Comparison of ENCODE assay signal across 9 cellular contexts in genomic region chr19:14089662-14090508, GRCh38. TPM values are rescaled to one million over a fixed set of nuclear protein-coding genes. Genes with fewer than 3 reads are reported as not detected.
DNase-seq lines count a peak whose midpoint lies in the region; ATAC-seq and TF ChIP-seq lines count a peak whose summit lies in the region.
"Had no signal": no experiment of that assay in that cellular context is flagged by ENCODE, and none has a peak within 500 bp of the region (broad histone marks: within the 10 kb centered on the region; RNA-seq: fewer than 3 reads in every experiment).

No MANE protein-coding gene starts in this region.

- H4K20me1 ChIP-seq in GM23248 (ENCODE audit: insufficient read depth) (no peaks in the 10 kb centered on the region), OCI-LY3 (ENCODE audit: insufficient read depth, low read length) (no peaks in the 10 kb centered on the region)

- H3K79me2 ChIP-seq in GM23248 (ENCODE audit: insufficient read depth) = peaks cover 10% of the 10 kb centered on the region
- no peaks in the 10 kb centered on the region for H3K79me2 ChIP-seq in OCI-LY3 (ENCODE audit: low read length)

- peaks cover 0 to 5% of the 10 kb centered on the region in 2 donors for H3K9me3 ChIP-seq in CD4-positive, alpha-beta memory T cell (ENCODE audit: control insufficient read depth in 1 of 2, low read length in 2 of 2)
- H3K9me3 ChIP-seq in GM23248 (ENCODE audit: low read depth) (no peaks in the 10 kb centered on the region), OCI-LY3 (ENCODE audit: insufficient read depth, low read length) (peaks cover 7% of the 10 kb centered on the region; the same call in 1 of the 2 replicates), neutrophil (no peaks in the 10 kb centered on the region)

- H3K4me1 ChIP-seq in CD4-positive, alpha-beta memory T cell (ENCODE audit: insufficient read depth, low read length) = peaks cover 14% of the 10 kb centered on the region
- peaks cover 3% of the 10 kb centered on the region for H3K4me1 ChIP-seq in GM23248 (ENCODE audit: insufficient read depth)
- peaks cover 12% of the 10 kb centered on the region for H3K4me1 ChIP-seq in OCI-LY3 (ENCODE audit: low read length)
- H3K4me1 ChIP-seq in neutrophil (ENCODE audit: control insufficient read depth in 1 of 2, insufficient read depth in 1 of 2, low read depth in 1 of 2, low read length in 1 of 2) = peaks cover 19 to 20% of the 10 kb centered on the region in 2 experiments

- in situ Hi-C loops in GM23248 (cut with MboI) = no loop called here

- no peaks in the 10 kb centered on the region for H3K36me3 ChIP-seq in CD4-positive, alpha-beta memory T cell (ENCODE audit: insufficient read depth, low read length)
- H3K36me3 ChIP-seq in GM23248 (ENCODE audit: low read depth) (0 out of 2 replicates have a peak, but pooled peaks cover 5% of the 10 kb centered on the region), OCI-LY3 (replicated peaks; ENCODE audit: low read depth, low read length) (peaks cover 23% of the 10 kb centered on the region), neutrophil (peaks cover 22% of the 10 kb centered on the region)

- peak; percentile 34 to 57 (median 42) for DNase-seq in CD4-positive, alpha-beta memory T cell
- peak; percentile 83 for DNase-seq in GM23248
- DNase-seq in activated effector memory CD4-positive, alpha-beta T cell treated with Interleukin-2 at 50 U/mL for 16 hours = peak; percentile 43
- DNase-seq in foreskin fibroblast = peak; percentile 66 to 84
- DNase-seq in cortex of kidney (lab: John Stamatoyannopoulos, UW) = no peak

- H3K9me3 Mint-ChIP-seq in CD4-positive, alpha-beta memory T cell = peaks cover 0 to 17% (median 0%) of the 10 kb centered on the region in 8 donors

- peaks cover 16% of the 10 kb centered on the region for H3F3A ChIP-seq in GM23248 (ENCODE audit: insufficient read depth)

- no peaks in the 10 kb centered on the region for H3K27me3 ChIP-seq in CD4-positive, alpha-beta memory T cell (ENCODE audit: insufficient read depth, low read length)
- H3K27me3 ChIP-seq in GM23248 (replicated peaks; ENCODE audit: insufficient read depth) (no peaks in the 10 kb centered on the region), OCI-LY3 (ENCODE audit: low read depth, low read length) (no peaks in the 10 kb centered on the region), neutrophil (peaks cover 6% of the 10 kb centered on the region)

- H3K27me3 Mint-ChIP-seq in CD4-positive, alpha-beta memory T cell = peaks cover 0 to 2% of the 10 kb centered on the region in 2 donors

- H3K4me1 Mint-ChIP-seq in CD4-positive, alpha-beta memory T cell = peaks cover 12 to 27% (median 21%) of the 10 kb centered on the region in 4 donors

- TF ChIP-seq CTCF in OCI-LY3 (IDR thresholded peaks at IDR 0.05; ENCODE audit: low read depth, low read length) (no peak), foreskin fibroblast (IDR thresholded peaks at IDR 0.05; ENCODE audit: low read depth, low read length) (no peak), neutrophil (IDR thresholded peaks at IDR 0.05) (no peak)

- peak overlapping the region; percentile 54 to 92 (median 85) for H3K4me3 Mint-ChIP-seq in CD4-positive, alpha-beta memory T cell

- 0 to 3% methylated on average over 17 to 56 of the region's 142 CpGs for WGBS in GM23248 (ENCODE audit: low coverage in 1 of 2, low lambda C conversion rate in 2 of 2, missing lambda C conversion rate in 2 of 2), 2 experiments

- no peaks in the 10 kb centered on the region for H3K9me2 ChIP-seq in GM23248 (ENCODE audit: insufficient read depth)

- H3K9ac ChIP-seq in GM23248 (peak overlapping the region; percentile 64), OCI-LY3 (ENCODE audit: low read length) (peak overlapping the region; percentile 76)

- H3K4me3 ChIP-seq in CD4-positive, alpha-beta memory T cell (ENCODE audit: low read length in 2 of 2) = no peak overlapping the region
- H3K4me3 ChIP-seq in GM23248 (peak overlapping the region; percentile 84), OCI-LY3 (ENCODE audit: low read length) (peak overlapping the region; percentile 88), foreskin fibroblast (ENCODE audit: low read depth in 1 of 2, low read length in 2 of 2) (peak overlapping the region; percentile 45 to 58), neutrophil (ENCODE audit: low read depth in 1 of 2, low read length in 1 of 2) (peak overlapping the region; percentile 63 to 64)

- peaks cover 4 to 19% of the 10 kb centered on the region in 2 donors for H3K36me3 Mint-ChIP-seq in CD4-positive, alpha-beta memory T cell

- intact Hi-C loops in CD4-positive, alpha-beta memory T cell (cut with micrococcal nuclease) = loop anchor here (1.0 to 5.0 kb wide), 4 partner anchors 9 to 117 kb away; partner anchors contain the start of genes ADGRL1, MISP3 and PRKACA

- H3K4me2 ChIP-seq in GM23248 (ENCODE audit: unreplicated experiment) (peak overlapping the region; percentile 51), OCI-LY3 (ENCODE audit: low read length) (peak overlapping the region; percentile 86)

- POLR2A ChIA-PET in CD4-positive, alpha-beta memory T cell (lab: Charles Lee; ENCODE audit: partially characterized antibody) = interaction anchor here (0.6 to 3.6 kb wide), 7 partner anchors 8 to 127 kb away, joined by 3 to 24 read pairs (median 7); partner anchors contain the start of genes ASF1B, IL27RA and PRKACA

- CTCF ChIA-PET in CD4-positive, alpha-beta memory T cell (lab: Charles Lee; ENCODE audit: partially characterized antibody) = interaction anchor here (0.8 to 1.2 kb wide), 2 partner anchors 17 to 46 kb away, joined by 3 to 4 read pairs; partner anchors contain the start of gene ASF1B

- no peak for ATAC-seq in HG03280 (IDR thresholded peaks at IDR 0.05; ENCODE audit: unreplicated experiment)

- H3K27ac ChIP-seq in CD4-positive, alpha-beta memory T cell (ENCODE audit: low read depth, low read length) = no peak overlapping the region
- H3K27ac ChIP-seq in GM23248 = peak overlapping the region; percentile 36; the same call in 1 of the 2 replicates
- H3K27ac ChIP-seq in OCI-LY3 (ENCODE audit: low read length) = peak overlapping the region; percentile 54; the same call in 1 of the 2 replicates
- no peak overlapping the region for H3K27ac ChIP-seq in neutrophil

- H2AFZ ChIP-seq in GM23248 (peak overlapping the region; percentile 66), OCI-LY3 (ENCODE audit: low read depth, low read length) (peak overlapping the region; percentile 36; the same call in 1 of the 2 replicates)

- H3K27ac Mint-ChIP-seq in CD4-positive, alpha-beta memory T cell = peak overlapping the region; percentile 54 to 97 (median 90)

RNA-seq across cellular contexts. Expression of gene SAMD1, which starts 0.7 kb away (rescaled TPM):
- 10 to 100 TPM; 36.7 to 43.3 TPM for total RNA-seq in CD4-positive, alpha-beta memory T cell
- polyA plus RNA-seq in CD4-positive, alpha-beta memory T cell = 1 to 10 TPM in 1 of 2 donors, under 1 TPM in 1; 0.16 to 2.4 TPM
- total RNA-seq in GM23248 (2014; rRNA removed; shearing (Covaris generic)) = 42.5 and 50.8 TPM in 2 replicates
- 5.4 and 5.7 TPM in 2 replicates for polyA plus RNA-seq in GM23248 (2016; fragmentation: Nextera tagmentation; extraction: Ambion mirVana)

RNA-seq across cellular contexts. Expression of gene C19orf67, which starts 4.3 kb away (rescaled TPM):
- total RNA-seq in CD4-positive, alpha-beta memory T cell = under 1 TPM in 1 of 2 experiments, not detected in 1; 0.55 TPM
- polyA plus RNA-seq in CD4-positive, alpha-beta memory T cell = not detected
- not detected in 2 replicates for total RNA-seq in GM23248 (2014; rRNA removed; shearing (Covaris generic))
- polyA plus RNA-seq in GM23248 (2016; fragmentation: Nextera tagmentation; extraction: Ambion mirVana) = not detected in 2 replicates

RNA-seq across cellular contexts. Expression of gene MISP3, which starts 17.3 kb away (rescaled TPM):
- total RNA-seq in CD4-positive, alpha-beta memory T cell = 1 to 10 TPM; 1.3 to 1.6 TPM
- polyA plus RNA-seq in CD4-positive, alpha-beta memory T cell = 1 to 10 TPM in 1 of 2 donors, under 1 TPM in 1; 0.68 to 1.1 TPM
- 1.3 TPM in 1 of 2 replicates, not detected in the other for total RNA-seq in GM23248 (2014; rRNA removed; shearing (Covaris generic))
- 2.0 and 2.7 TPM in 2 replicates for polyA plus RNA-seq in GM23248 (2016; fragmentation: Nextera tagmentation; extraction: Ambion mirVana)

RNA-seq across cellular contexts. Expression of gene PRKACA, which starts 27.7 kb away (rescaled TPM):
- 10 to 100 TPM; 48.9 to 51.7 TPM for total RNA-seq in CD4-positive, alpha-beta memory T cell
- 1 to 10 TPM in 1 of 2 donors, under 1 TPM in 1; 0.42 to 2.2 TPM for polyA plus RNA-seq in CD4-positive, alpha-beta memory T cell
- 37.4 and 67.8 TPM in 2 replicates for total RNA-seq in GM23248 (2014; rRNA removed; shearing (Covaris generic))
- 4.6 and 5.3 TPM in 2 replicates for polyA plus RNA-seq in GM23248 (2016; fragmentation: Nextera tagmentation; extraction: Ambion mirVana)

RNA-seq across cellular contexts. Expression of gene PALM3, which starts 28.0 kb away (rescaled TPM):
- not detected for total RNA-seq in CD4-positive, alpha-beta memory T cell
- polyA plus RNA-seq in CD4-positive, alpha-beta memory T cell = not detected
- total RNA-seq in GM23248 (2014; rRNA removed; shearing (Covaris generic)) = 0.25 TPM in 1 of 2 replicates, not detected in the other
- 0.15 TPM in 1 of 2 replicates, not detected in the other for polyA plus RNA-seq in GM23248 (2016; fragmentation: Nextera tagmentation; extraction: Ambion mirVana)
- total RNA-seq: T-helper 2 cell treated with Interferon-gamma antibody and Interleukin-4, amounts not matched to agents 100 ng/mL and 5 ng/mL, for 36 hours had no signal

Comparison
In these comparisons a context has a peak if more than half of its experiments do, and no peak if none do; other contexts are left out.
1. H3K27ac ChIP-seq: peak in GM23248 (single experiment) and OCI-LY3 (single experiment); none in CD4-positive, alpha-beta memory T cell (single experiment) and neutrophil (single experiment).
2. H3K4me3 ChIP-seq: peak in GM23248 (single experiment), OCI-LY3 (single experiment), foreskin fibroblast (2 of 2) and neutrophil (2 of 2); none in CD4-positive, alpha-beta memory T cell (0 of 2).